ENCODE assay signal across 8 cellular contexts in the genomic region with DNA sequence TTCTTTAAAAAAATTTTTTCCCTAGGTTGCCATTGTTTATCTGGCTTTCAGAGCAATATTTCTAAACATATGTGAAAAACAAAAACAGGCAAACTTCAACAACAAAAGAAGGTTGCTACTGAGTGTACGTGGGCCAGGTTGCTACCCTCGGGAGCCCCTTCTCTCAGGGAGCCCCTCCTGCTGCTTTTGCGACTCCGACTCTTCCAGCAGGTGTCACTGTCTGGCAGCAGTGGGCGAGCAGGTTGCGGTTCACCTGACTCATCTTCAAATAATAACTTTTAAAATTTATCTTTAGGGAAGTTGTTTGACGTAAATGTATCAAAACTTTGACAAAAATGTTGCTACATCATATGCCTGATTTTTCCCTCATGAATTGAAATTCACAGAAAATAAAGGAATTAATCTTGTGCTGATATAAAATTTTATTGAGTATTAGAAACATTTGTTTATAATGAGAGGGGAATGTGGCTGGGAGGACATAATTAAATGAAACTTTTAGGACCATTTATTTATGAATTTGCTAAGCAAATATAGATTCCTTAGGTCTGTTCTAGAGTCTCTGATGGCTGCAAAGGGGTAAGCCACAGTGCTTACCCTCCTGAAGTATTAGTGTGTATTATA.
DNase-seq lines count a peak whose midpoint lies in the region; ATAC-seq and TF ChIP-seq lines count a peak whose summit lies in the region.

No MANE protein-coding gene starts in this region.

- no peak for ATAC-seq in GM21717 (IDR thresholded peaks at IDR 0.05; ENCODE audit: unreplicated experiment)

- TF ChIP-seq CTCF in epithelial cell of proximal tubule (conservative IDR thresholded peaks at IDR 0.05; ENCODE audit: low read depth, low read length): peak; percentile 98

- DNase-seq in stimulated activated CD4-positive, alpha-beta T cell treated with anti-CD3 and anti-CD28 coated beads, Interleukin-12 subunit alpha, Interleukin-12 subunit beta, amount 100 ng/mL, for 4 hours: peak; percentile 41
- DNase-seq in stimulated activated CD4-positive, alpha-beta T cell treated with anti-CD3 and anti-CD28 coated beads, Interleukin-2, amount 100 ng/mL, for 48 hours: no peak
- DNase-seq in T-helper 22 cell (ENCODE audit: low read depth) (peak; percentile 19), epithelial cell of proximal tubule (ENCODE audit: low read depth) (no peak), putamen (ENCODE audit: low spot score) (peak; percentile 60), NCI-H1694 treated with DMSO at 0.1 percent for 48 hours (lab: John Stamatoyannopoulos, UW) (no peak), NCI-H2171 (lab: John Stamatoyannopoulos, UW) (no peak)

- no peak overlapping the region for H3K4me3 ChIP-seq in epithelial cell of proximal tubule (ENCODE audit: low read depth, low read length)

Comparison
In these comparisons a context has a peak if more than half of its experiments do, and no peak if none do; other contexts are left out.
1. DNase-seq: peak in stimulated activated CD4-positive, alpha-beta T cell treated with anti-CD3 and anti-CD28 coated beads, Interleukin-12 subunit alpha, Interleukin-12 subunit beta, amount 100 ng/mL, for 4 hours (single experiment), T-helper 22 cell (single experiment) and putamen (single experiment); none in stimulated activated CD4-positive, alpha-beta T cell treated with anti-CD3 and anti-CD28 coated beads, Interleukin-2, amount 100 ng/mL, for 48 hours (0 of 2), epithelial cell of proximal tubule (single experiment), NCI-H1694 treated with DMSO at 0.1 percent for 48 hours (single experiment) and NCI-H2171 (single experiment).